18 cellular contexts compared by ENCODE assay signal in genomic region chr6:11190625-11191245, GRCh38. TPM values are rescaled to one million over a fixed set of nuclear protein-coding genes. Genes with fewer than 3 reads are reported as not detected.
DNase-seq lines count a peak whose midpoint lies in the region; ATAC-seq, FAIRE-seq and TF ChIP-seq lines count a peak whose summit lies in the region.
"Had no signal": no experiment of that assay in that cellular context is flagged by ENCODE, and none has a peak within 500 bp of the region (broad histone marks: within the 10 kb centered on the region; RNA-seq: fewer than 3 reads in every experiment).

No MANE protein-coding gene starts in this region.

- no peak overlapping the region for H3K4me2 ChIP-seq in K562 (ENCODE audit: insufficient read depth, low read length)

- H3K4me1 Mint-ChIP-seq in MCF 10A (ENCODE audit: insufficient read depth, unreplicated experiment) (peaks cover 11% of the 10 kb centered on the region), immature natural killer cell (peaks cover 22 to 33% of the 10 kb centered on the region in 2 donors)
- H3K4me1 Mint-ChIP-seq in stimulated activated naive B cell treated with anti-CD40 and anti-IgM and Interleukin-4, amounts not matched to agents 10 μg/mL and 1 μg/mL and 100 μg/mL, for 72 hours = peaks cover 0 to 1% of the 10 kb centered on the region in 2 donors
- H3K4me1 Mint-ChIP-seq: IgD-negative memory B cell had no signal

- no peaks in the 10 kb centered on the region for H3K9me3 ChIP-seq in breast epithelium
- no peaks in the 10 kb centered on the region for H3K9me3 ChIP-seq in K562 (replicated peaks; ENCODE audit: control insufficient read depth, insufficient read depth, low read depth, low read length)

- H3K4me1 ChIP-seq in breast epithelium (no peaks in the 10 kb centered on the region), K562 (replicated peaks in 1 of 2; ENCODE audit: control insufficient read depth in 2 of 2, insufficient read depth in 2 of 2, low read length in 2 of 2) (no peaks in the 10 kb centered on the region)

- POLR2A ChIA-PET in MCF 10A (lab: Yijun Ruan, JAX) = interaction anchor here (1.6 kb wide), 1 partner anchor 15 kb away, joined by 4 read pairs; no protein-coding TSS in a partner anchor
- POLR2A ChIA-PET in K562 (lab: Yijun Ruan, JAX) = interaction anchor here (1.4 kb wide), 1 partner anchor 16 kb away, joined by 6 read pairs; no protein-coding TSS in a partner anchor

- H3K27me3 Mint-ChIP-seq in MCF 10A (ENCODE audit: insufficient read depth, unreplicated experiment) = no peaks in the 10 kb centered on the region
- H3K27me3 Mint-ChIP-seq in immature natural killer cell (ENCODE audit: low read depth in 3 of 3) = peaks cover 2 to 4% (median 4%) of the 10 kb centered on the region in 3 donors
- no peaks in the 10 kb centered on the region for H3K27me3 Mint-ChIP-seq in stimulated activated naive B cell treated with anti-CD40 and anti-IgM and Interleukin-4, amounts not matched to agents 10 μg/mL and 1 μg/mL and 100 μg/mL, for 72 hours
- H3K27me3 Mint-ChIP-seq: CD4-positive, CD25-positive, alpha-beta regulatory T cell; IgD-negative memory B cell had no signal

- H3K9ac ChIP-seq in K562 (ENCODE audit: insufficient read depth in 1 of 2, low read depth in 2 of 2, low read length in 2 of 2) = no peak overlapping the region
- H3K9ac ChIP-seq: BLaER1 treated with 17β-estradiol and CSF1 and Interleukin-3, amounts not matched to agents 10 nM and 100 nM had no signal

- H3K9me3 Mint-ChIP-seq in MCF 10A (ENCODE audit: unreplicated experiment) = no peaks in the 10 kb centered on the region
- H3K9me3 Mint-ChIP-seq in immature natural killer cell = no peaks in the 10 kb centered on the region
- no peaks in the 10 kb centered on the region for H3K9me3 Mint-ChIP-seq in stimulated activated naive B cell treated with anti-CD40 and anti-IgM and Interleukin-4, amounts not matched to agents 10 μg/mL and 1 μg/mL and 100 μg/mL, for 72 hours
- H3K9me3 Mint-ChIP-seq: CD4-positive, CD25-positive, alpha-beta regulatory T cell; IgD-negative memory B cell had no signal

- no peak for TF ChIP-seq EP300 in K562 (IDR thresholded peaks at IDR 0.05; ENCODE audit: low read length)

- FAIRE-seq in K562 (lab: Jason Lieb, UNC) = no peak
- FAIRE-seq: GM12878, GM18507, H54 had no signal

- TF ChIP-seq POLR2A in breast epithelium (IDR thresholded peaks at IDR 0.05) = no peak
- TF ChIP-seq POLR2A in K562 (conservative IDR thresholded peaks at IDR 0.05) = no peak

- H3K27me3 ChIP-seq in breast epithelium (no peaks in the 10 kb centered on the region), K562 (ENCODE audit: control insufficient read depth in 2 of 2, insufficient read depth in 2 of 2, low read length in 2 of 2) (peaks cover 29 to 40% of the 10 kb centered on the region in 2 experiments)
- H3K27me3 ChIP-seq: BLaER1 treated with 17β-estradiol and CSF1 and Interleukin-3, amounts not matched to agents 10 nM and 100 nM had no signal

- TF ChIP-seq RAD21 in K562 (CRISPR knock-in tag; conservative IDR thresholded peaks at IDR 0.05 in 1 of 2, IDR thresholded peaks at IDR 0.05 in 1 of 2) = no peak

- H2AFZ ChIP-seq in K562 (ENCODE audit: low read depth, low read length) = no peak overlapping the region

- intact Hi-C loops in MCF 10A (cut with micrococcal nuclease) (no loop called here), breast epithelium (cut with DNase I; ENCODE audit: low total_unique reads) (no loop called here), K562 (cut with micrococcal nuclease) (no loop called here)

- no peaks in the 10 kb centered on the region for H3K79me2 ChIP-seq in K562 (ENCODE audit: control insufficient read depth, insufficient read depth, low read length)

- H3K36me3 Mint-ChIP-seq in MCF 10A (ENCODE audit: insufficient read depth, unreplicated experiment) (peaks cover 6% of the 10 kb centered on the region), immature natural killer cell (peaks cover 30 to 70% (median 35%) of the 10 kb centered on the region in 3 donors)
- peaks cover 39 to 62% of the 10 kb centered on the region in 2 donors for H3K36me3 Mint-ChIP-seq in stimulated activated naive B cell treated with anti-CD40 and anti-IgM and Interleukin-4, amounts not matched to agents 10 μg/mL and 1 μg/mL and 100 μg/mL, for 72 hours

- H3K36me3 ChIP-seq in breast epithelium = peaks cover 4% of the 10 kb centered on the region
- no peaks in the 10 kb centered on the region for H3K36me3 ChIP-seq in K562 (ENCODE audit: control insufficient read depth, insufficient read depth, low read length)

- no peaks in the 10 kb centered on the region for H3K9me1 ChIP-seq in K562 (ENCODE audit: control insufficient read depth, insufficient read depth, low read length)

- DNase-seq in MCF 10A (ENCODE audit: unreplicated experiment) = no peak
- no peak for DNase-seq in breast epithelium (ENCODE audit: low spot score in 2 of 2)
- no peak for DNase-seq in K562 (ENCODE audit: extremely low read depth in 1 of 4, low spot score in 3 of 4)
- DNase-seq in immature natural killer cell = no peak
- DNase-seq in stimulated activated naive B cell treated with anti-CD40 and anti-IgM and Interleukin-4, amounts not matched to agents 10 μg/mL and 1 μg/mL and 100 μg/mL, for 72 hours = no peak
- no peak for DNase-seq in NCI-H1436 treated with DMSO at 0.1 percent for 48 hours (lab: John Stamatoyannopoulos, UW)
- no peak for DNase-seq in HuH-7 (ENCODE audit: low spot score)
- DNase-seq: ACHN; Calu3; CD4-positive, CD25-positive, alpha-beta regulatory T cell; DMS 273 treated with DMSO at 0.1 percent for 48 hours had no signal

- no peaks in the 10 kb centered on the region for H4K20me1 ChIP-seq in K562 (replicated peaks; ENCODE audit: control insufficient read depth, insufficient read depth, low read length)

- in situ Hi-C loops in K562 (cut with MboI) = no loop called here

- peak overlapping the region; percentile 79 for H3K27ac Mint-ChIP-seq in MCF 10A (ENCODE audit: low read depth, unreplicated experiment)
- peak overlapping the region in 4 of 6 donors; percentile 24 to 70 (median 53) for H3K27ac Mint-ChIP-seq in immature natural killer cell
- H3K27ac Mint-ChIP-seq in stimulated activated naive B cell treated with anti-CD40 and anti-IgM and Interleukin-4, amounts not matched to agents 10 μg/mL and 1 μg/mL and 100 μg/mL, for 72 hours = peak overlapping the region; percentile 67
- H3K27ac Mint-ChIP-seq: CD4-positive, CD25-positive, alpha-beta regulatory T cell had no signal

- TF ChIP-seq CTCF in MCF 10A (IDR thresholded peaks at IDR 0.05; ENCODE audit: unreplicated experiment) (no peak), breast epithelium (IDR thresholded peaks at IDR 0.05) (no peak), K562 (IDR thresholded peaks at IDR 0.05 in 2 of 3, conservative IDR thresholded peaks at IDR 0.05 in 1 of 3; ENCODE audit: insufficient read depth in 2 of 3, low read depth in 1 of 3, low read length in 3 of 3) (no peak)

- H3K4me3 Mint-ChIP-seq in MCF 10A (ENCODE audit: unreplicated experiment) (no peak overlapping the region), immature natural killer cell (no peak overlapping the region)
- no peak overlapping the region for H3K4me3 Mint-ChIP-seq in stimulated activated naive B cell treated with anti-CD40 and anti-IgM and Interleukin-4, amounts not matched to agents 10 μg/mL and 1 μg/mL and 100 μg/mL, for 72 hours
- H3K4me3 Mint-ChIP-seq: CD4-positive, CD25-positive, alpha-beta regulatory T cell; IgD-negative memory B cell had no signal

- 1% methylated on average over 20 of the region's 20 CpGs for WGBS in K562 (ENCODE audit: insufficient coverage, low coverage, missing lambda C conversion rate)

- ATAC-seq in K562 = no peak
- ATAC-seq in stimulated activated naive B cell treated with anti-CD40 and anti-IgM and Interleukin-4, amounts not matched to agents 10 μg/mL and 1 μg/mL and 100 μg/mL, for 72 hours (replicated peaks) = no peak
- ATAC-seq: GM12878, HCT116 had no signal

- H3K27ac ChIP-seq in breast epithelium = no peak overlapping the region
- H3K27ac ChIP-seq in K562 (ENCODE audit: extremely low read depth, low read depth, low read length) = no peak overlapping the region
- H3K27ac ChIP-seq: 22Rv1; BLaER1 treated with 17β-estradiol and CSF1 and Interleukin-3, amounts not matched to agents 10 nM and 100 nM had no signal

- no TSS peak for BruUV-seq in MCF 10A (replicated peaks; lab: Mats Ljungman, UMichigan)
- no TSS peak for BruUV-seq in K562 (replicated peaks; lab: Mats Ljungman, UMichigan)

- CTCF ChIA-PET in MCF 10A (lab: Yijun Ruan, JAX) (no interaction called here), K562 (lab: Yijun Ruan, JAX; ENCODE audit: low intra/inter-chr PET ratio) (no interaction called here)

- no peak overlapping the region for H3K4me3 ChIP-seq in breast epithelium
- H3K4me3 ChIP-seq in K562 = no peak overlapping the region
- H3K4me3 ChIP-seq: BLaER1 treated with 17β-estradiol and CSF1 and Interleukin-3, amounts not matched to agents 10 nM and 100 nM; GM12878 had no signal

RNA-seq across cellular contexts. Expression of gene NEDD9, which starts 41.7 kb away (rescaled TPM):
- 2.2 and 4.4 TPM in 2 replicates for total RNA-seq in MCF 10A (2022)
- total RNA-seq in breast epithelium = 100 to 1,000 TPM in 1 of 3 donors, 10 to 100 TPM in 2; 41.4 to 108 (median 79.2) TPM
- not detected in 2 replicates for total RNA-seq in K562 (2011; cell fraction: chromatin; rRNA removed; ENCODE audit: low replicate concordance)
- not detected in 2 replicates for total RNA-seq in K562 (2011; cell fraction: nucleolus; rRNA removed)
- not detected in 2 replicates for total RNA-seq in K562 (2011; cell fraction: nucleoplasm; rRNA removed)
- total RNA-seq in K562 (2014; rRNA removed) = not detected in 2 replicates
- total RNA-seq in K562 (2014; rRNA removed; fragmentation: Illumina TruSeq; extraction: Trizol) = 0.04 TPM in 1 of 2 replicates, not detected in the other
- 0.19 TPM in 1 of 2 replicates, not detected in the other for total RNA-seq in K562 (2015; rRNA removed; fragmentation: Illumina TruSeq; extraction: Trizol)
- 0.18 and 0.31 TPM in 2 replicates for total RNA-seq in K562 (2021)
- polyA plus RNA-seq in K562 (2011; rRNA removed) = 0.05 and 0.15 TPM in 2 replicates
- polyA plus RNA-seq in K562 (2011; cell fraction: cytosol; rRNA removed) = 0.01 TPM in 1 of 2 replicates, not detected in the other
- polyA plus RNA-seq in K562 (2011; cell fraction: nucleus; rRNA removed) = not detected in 2 replicates
- 0.17 and 1.1 TPM in 2 replicates for polyA plus RNA-seq in K562 (2012)
- not detected in 2 replicates for polyA plus RNA-seq in K562 (2014; fragmentation: Illumina TruSeq; extraction: Trizol)
- polyA plus RNA-seq in K562 (2014; fragmentation: Nextera tagmentation; extraction: Ambion mirVana) = not detected
- not detected in 2 replicates for polyA plus RNA-seq in K562 (2014; rRNA removed)
- 0.21 TPM in 1 of 2 replicates, not detected in the other for polyA minus RNA-seq in K562 (2011; rRNA and poly(A)+ RNA removed)
- 1.2 TPM in 1 of 2 replicates, not detected in the other for polyA minus RNA-seq in K562 (2011; cell fraction: cytosol; rRNA and poly(A)+ RNA removed)
- polyA minus RNA-seq in K562 (2011; cell fraction: nucleus; rRNA and poly(A)+ RNA removed) = not detected in 2 replicates
- polyA plus RNA-seq in immature natural killer cell = 10 to 100 TPM; 26.2 to 73.6 (median 27.6) TPM
